Comparison of ENCODE assay signal across 21 cellular contexts in the genomic region with DNA sequence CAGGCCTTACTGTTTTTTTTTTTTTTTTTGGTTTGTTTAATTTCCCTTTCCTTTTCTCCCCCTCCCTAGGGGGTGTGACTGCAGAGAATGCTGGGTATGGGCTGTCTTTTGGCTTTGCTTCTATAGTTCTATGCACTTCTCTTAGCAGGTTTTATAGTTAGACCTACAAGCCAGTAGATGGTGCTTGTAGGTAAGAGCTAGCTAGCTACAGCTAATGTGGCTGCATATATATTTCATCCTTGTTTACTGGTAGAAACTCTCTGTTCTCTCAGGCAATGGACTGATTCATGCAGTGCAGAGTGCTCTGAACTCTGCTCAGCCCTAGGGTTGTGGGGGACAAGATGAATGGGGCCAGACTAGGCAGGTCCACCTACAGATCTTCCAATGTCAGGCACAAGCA.
DNase-seq lines count a peak whose midpoint lies in the region; ATAC-seq, FAIRE-seq and TF ChIP-seq lines count a peak whose summit lies in the region.
"Had no signal": no experiment of that assay in that cellular context is flagged by ENCODE, and none has a peak within 500 bp of the region (broad histone marks: within the 10 kb centered on the region; RNA-seq: fewer than 3 reads in every experiment).

No MANE protein-coding gene starts in this region.

- no peak overlapping the region for H2BK12ac ChIP-seq in H9 (ENCODE audit: insufficient read length, low read depth, low read length)

- H3K18ac ChIP-seq in H9 (ENCODE audit: insufficient read length, low read depth, low read length) = no peak overlapping the region

- H3K4me3 ChIP-seq in astrocyte (ENCODE audit: insufficient read depth, low read depth, low read length) (no peak overlapping the region), thymus (ENCODE audit: low read length) (no peak overlapping the region), lower lobe of right lung (no peak overlapping the region)
- H3K4me3 ChIP-seq: GM23338 had no signal

- 0 out of 3 replicates have a peak, but pooled peaks have one; percentile 11 for TF ChIP-seq CTCF in H9 (conservative IDR thresholded peaks at IDR 0.05)
- no peak for TF ChIP-seq CTCF in astrocyte (IDR thresholded peaks at IDR 0.05; ENCODE audit: insufficient read depth, low read depth, low read length)
- TF ChIP-seq CTCF in lower lobe of right lung (IDR thresholded peaks at IDR 0.05) = no peak

- H3K4me1 ChIP-seq in H9 (ENCODE audit: insufficient read depth, low read length) (no peaks in the 10 kb centered on the region), astrocyte (ENCODE audit: insufficient read depth, low read length) (no peaks in the 10 kb centered on the region), thymus (ENCODE audit: control insufficient read depth, insufficient read depth, low read length) (no peaks in the 10 kb centered on the region), lower lobe of right lung (no peaks in the 10 kb centered on the region)

- H2BK120ac ChIP-seq in H9 (ENCODE audit: low read depth, low read length, poor library complexity, severe bottlenecking) = no peak overlapping the region

- no peak overlapping the region for H2AFZ ChIP-seq in H9 (ENCODE audit: low read length)
- no peak overlapping the region for H2AFZ ChIP-seq in astrocyte (ENCODE audit: low read depth, low read length)
- H2AFZ ChIP-seq: GM23338 had no signal

- peaks cover 4% of the 10 kb centered on the region for H3K4me1 Mint-ChIP-seq in activated CD4-positive, alpha-beta T cell treated with anti-CD3 and anti-CD28 coated beads, Interleukin-2, amount 10 ng/mL, durations not matched to agents 7 days and 5 days
- H3K4me1 Mint-ChIP-seq in H9 = no peaks in the 10 kb centered on the region
- peaks cover 2% of the 10 kb centered on the region for H3K4me1 Mint-ChIP-seq in astrocyte (ENCODE audit: low read depth, unreplicated experiment)
- H3K4me1 Mint-ChIP-seq: GM23338 had no signal

- no peak for ATAC-seq in lower lobe of right lung
- ATAC-seq: GM23338, HCT116 had no signal

- no peak overlapping the region for H4K91ac ChIP-seq in H9 (ENCODE audit: insufficient read length, low read depth, low read length)

- H2BK15ac ChIP-seq in H9 (ENCODE audit: low read depth, low read length) = no peak overlapping the region

- no peak overlapping the region for H3K4me2 ChIP-seq in H9 (ENCODE audit: insufficient read depth, insufficient read length, low read length)
- no peak overlapping the region for H3K4me2 ChIP-seq in astrocyte (ENCODE audit: low read length)
- H3K4me2 ChIP-seq: GM23338 had no signal

- H3K9ac ChIP-seq in H9 (ENCODE audit: extremely low read depth, insufficient read length, low read length) (no peak overlapping the region), astrocyte (ENCODE audit: low read length) (no peak overlapping the region)

- no peak overlapping the region for H2BK20ac ChIP-seq in H9 (ENCODE audit: low read depth, low read length, poor library complexity, severe bottlenecking)

- no peak overlapping the region for H4K8ac ChIP-seq in H9 (replicated peaks; ENCODE audit: insufficient read length, low read depth, low read length)

- H3K56ac ChIP-seq in H9 (ENCODE audit: insufficient read length, low read depth, low read length) = no peak overlapping the region

- no peak overlapping the region for H2BK5ac ChIP-seq in H9 (ENCODE audit: insufficient read length, low read length)

- intact Hi-C loops in lower lobe of right lung (cut with DNase I) = no loop called here

- DNase-seq in activated CD4-positive, alpha-beta T cell treated with anti-CD3 and anti-CD28 coated beads, Interleukin-2, amount 10 ng/mL, durations not matched to agents 7 days and 5 days = no peak
- no peak for DNase-seq in activated CD4-positive, alpha-beta T cell treated with anti-CD3 and anti-CD28 coated beads for 48 hours
- no peak for DNase-seq in H9
- DNase-seq in astrocyte (ENCODE audit: low read depth) = no peak
- no peak for DNase-seq in lower lobe of right lung
- no peak for DNase-seq in OCI-M1 (lab: John Stamatoyannopoulos, UW)
- DNase-seq: AML-193; CD4-positive, alpha-beta memory T cell; DMS153; DMS79; GDM1; HFFc6 had no signal

- no peak overlapping the region for H3K4me3 Mint-ChIP-seq in activated CD4-positive, alpha-beta T cell treated with anti-CD3 and anti-CD28 coated beads, Interleukin-2, amount 10 ng/mL, durations not matched to agents 7 days and 5 days
- H3K4me3 Mint-ChIP-seq in H9 = no peak overlapping the region
- no peak overlapping the region for H3K4me3 Mint-ChIP-seq in astrocyte (ENCODE audit: unreplicated experiment)
- H3K4me3 Mint-ChIP-seq: GM23338, HFFc6 had no signal

- H3K79me2 ChIP-seq in H9 (ENCODE audit: insufficient read depth, low read length) (no peaks in the 10 kb centered on the region), astrocyte (ENCODE audit: insufficient read depth, low read length) (no peaks in the 10 kb centered on the region)

- no peaks in the 10 kb centered on the region for H3K27me3 Mint-ChIP-seq in activated CD4-positive, alpha-beta T cell treated with anti-CD3 and anti-CD28 coated beads, Interleukin-2, amount 10 ng/mL, durations not matched to agents 7 days and 5 days
- no peaks in the 10 kb centered on the region for H3K27me3 Mint-ChIP-seq in H9 (ENCODE audit: low read depth)
- no peaks in the 10 kb centered on the region for H3K27me3 Mint-ChIP-seq in astrocyte (ENCODE audit: low read depth, unreplicated experiment)

- no peaks in the 10 kb centered on the region for H3K23me2 ChIP-seq in H9 (ENCODE audit: insufficient read length, low read depth, low read length, poor library complexity, severe bottlenecking)

- H3K27me3 ChIP-seq in H9 (ENCODE audit: insufficient read depth, low read length) = no peaks in the 10 kb centered on the region
- H3K27me3 ChIP-seq in astrocyte (ENCODE audit: insufficient read depth, low read length) = no peaks in the 10 kb centered on the region
- no peaks in the 10 kb centered on the region for H3K27me3 ChIP-seq in thymus (ENCODE audit: control insufficient read depth, insufficient read depth)
- H3K27me3 ChIP-seq in lower lobe of right lung (ENCODE audit: low read depth) = no peaks in the 10 kb centered on the region

- H4K20me1 ChIP-seq in H9 (ENCODE audit: control insufficient read depth, insufficient read depth, insufficient read length) (no peaks in the 10 kb centered on the region), astrocyte (ENCODE audit: insufficient read depth, low read length) (no peaks in the 10 kb centered on the region)

- H4K5ac ChIP-seq in H9 (ENCODE audit: insufficient read length, low read depth, low read length) = no peak overlapping the region

- H3K9me3 Mint-ChIP-seq in activated CD4-positive, alpha-beta T cell treated with anti-CD3 and anti-CD28 coated beads, Interleukin-2, amount 10 ng/mL, durations not matched to agents 7 days and 5 days = peaks cover 7% of the 10 kb centered on the region
- H3K9me3 Mint-ChIP-seq in H9 (peaks cover 12 to 13% of the 10 kb centered on the region in 2 experiments), astrocyte (ENCODE audit: unreplicated experiment) (no peaks in the 10 kb centered on the region)
- H3K9me3 Mint-ChIP-seq: HFFc6 had no signal

- no peak overlapping the region for H3K27ac ChIP-seq in H9 (ENCODE audit: insufficient read length, low read depth, low read length)
- H3K27ac ChIP-seq in astrocyte (ENCODE audit: low read depth, low read length) = no peak overlapping the region
- peak overlapping the region; percentile 0 for H3K27ac ChIP-seq in thymus (ENCODE audit: low read depth)
- no peak overlapping the region for H3K27ac ChIP-seq in lower lobe of right lung
- H3K27ac ChIP-seq: C4-2B, HL-60 had no signal

- H3K79me1 ChIP-seq in H9 (ENCODE audit: insufficient read depth, low read depth, low read length, poor library complexity, severe bottlenecking) = no peaks in the 10 kb centered on the region

- H3K36me3 ChIP-seq in astrocyte (ENCODE audit: insufficient read depth, low read length) = no peaks in the 10 kb centered on the region
- H3K36me3 ChIP-seq in thymus (ENCODE audit: control insufficient read depth, insufficient read depth) = no peaks in the 10 kb centered on the region
- H3K36me3 ChIP-seq in lower lobe of right lung = no peaks in the 10 kb centered on the region

- H2AK5ac ChIP-seq in H9 (ENCODE audit: insufficient read length, low read length) = no peak overlapping the region

- H3K4ac ChIP-seq in H9 (ENCODE audit: low read depth, low read length) = no peak overlapping the region

- POLR2A ChIA-PET in activated CD4-positive, alpha-beta T cell treated with anti-CD3 and anti-CD28 coated beads, Interleukin-2, amount 10 ng/mL, durations not matched to agents 7 days and 5 days (lab: Charles Lee) = no interaction called here

- H3K27ac Mint-ChIP-seq in activated CD4-positive, alpha-beta T cell treated with anti-CD3 and anti-CD28 coated beads, Interleukin-2, amount 10 ng/mL, durations not matched to agents 7 days and 5 days = peak overlapping the region; percentile 69
- no peak overlapping the region for H3K27ac Mint-ChIP-seq in H9
- H3K27ac Mint-ChIP-seq in astrocyte (ENCODE audit: unreplicated experiment) = no peak overlapping the region
- H3K27ac Mint-ChIP-seq: CD4-positive, alpha-beta memory T cell; GM23338; HFFc6 had no signal

- peak; percentile 37 for FAIRE-seq in astrocyte (lab: Jason Lieb, UNC)
- FAIRE-seq: A204.1, GM12892, GM18507, H54 had no signal

- H3K36me3 Mint-ChIP-seq in activated CD4-positive, alpha-beta T cell treated with anti-CD3 and anti-CD28 coated beads, Interleukin-2, amount 10 ng/mL, durations not matched to agents 7 days and 5 days (ENCODE audit: low read depth) = no peaks in the 10 kb centered on the region
- no peaks in the 10 kb centered on the region for H3K36me3 Mint-ChIP-seq in H9 (ENCODE audit: insufficient read depth in 1 of 3, low read depth in 3 of 3)
- H3K36me3 Mint-ChIP-seq in astrocyte (ENCODE audit: low read depth, unreplicated experiment) = no peaks in the 10 kb centered on the region

- H3K23ac ChIP-seq in H9 (ENCODE audit: insufficient read length, low read depth, low read length) = no peak overlapping the region

- no peak overlapping the region for H3T11ph ChIP-seq in H9 (ENCODE audit: low read length)

- no peak overlapping the region for H3K14ac ChIP-seq in H9 (ENCODE audit: insufficient read depth, low read length)

- CTCF ChIA-PET in activated CD4-positive, alpha-beta T cell treated with anti-CD3 and anti-CD28 coated beads, Interleukin-2, amount 10 ng/mL, durations not matched to agents 7 days and 5 days (lab: Charles Lee) = no interaction called here

- H3K9me3 ChIP-seq in H9 (ENCODE audit: control insufficient read depth, low read depth, low read length) (no peaks in the 10 kb centered on the region), astrocyte (ENCODE audit: insufficient read depth, low read depth, low read length) (no peaks in the 10 kb centered on the region), thymus (ENCODE audit: control insufficient read depth) (no peaks in the 10 kb centered on the region), lower lobe of right lung (no peaks in the 10 kb centered on the region)
